In genomic region chr12:124240493-124240892, GRCh38 we compare ENCODE assay signal across 13 cellular contexts. TPM values are rescaled to one million over a fixed set of nuclear protein-coding genes. Genes with fewer than 3 reads are reported as not detected.
DNase-seq lines count a peak whose midpoint lies in the region; ATAC-seq and TF ChIP-seq lines count a peak whose summit lies in the region.
"Had no signal": no experiment of that assay in that cellular context is flagged by ENCODE, and none has a peak within 500 bp of the region (broad histone marks: within the 10 kb centered on the region; RNA-seq: fewer than 3 reads in every experiment).

No MANE protein-coding gene starts in this region.

- H3K27ac Mint-ChIP-seq in stimulated activated naive B cell treated with anti-CD40 and anti-IgM and Interleukin-4, amounts not matched to agents 10 μg/mL and 1 μg/mL and 100 μg/mL, for 72 hours: no peak overlapping the region
- H3K27ac Mint-ChIP-seq in nephron progenitor cell: no peak overlapping the region
- H3K27ac Mint-ChIP-seq: activated naive CD4-positive, alpha-beta T cell treated with anti-CD3 and anti-CD28 coated beads, Interleukin-2, amount 50 U/mL, for 24 hours; CD4-positive, alpha-beta T cell had no signal

- no peak overlapping the region for H3K4me3 Mint-ChIP-seq in stimulated activated naive B cell treated with anti-CD40 and anti-IgM and Interleukin-4, amounts not matched to agents 10 μg/mL and 1 μg/mL and 100 μg/mL, for 72 hours
- H3K4me3 Mint-ChIP-seq in nephron progenitor cell: no peak overlapping the region
- H3K4me3 Mint-ChIP-seq: activated naive CD4-positive, alpha-beta T cell treated with anti-CD3 and anti-CD28 coated beads, Interleukin-2, amount 50 U/mL, for 24 hours; CD4-positive, alpha-beta T cell had no signal

- H3K27me3 Mint-ChIP-seq in stimulated activated naive B cell treated with anti-CD40 and anti-IgM and Interleukin-4, amounts not matched to agents 10 μg/mL and 1 μg/mL and 100 μg/mL, for 72 hours: peaks cover 20 to 28% of the 10 kb centered on the region in 2 donors
- H3K27me3 Mint-ChIP-seq in nephron progenitor cell (ENCODE audit: low read depth, poor library complexity): peaks cover 10% of the 10 kb centered on the region

- H3K4me1 ChIP-seq in cardiac muscle cell (ENCODE audit: low read depth) (no peaks in the 10 kb centered on the region), heart left ventricle (peaks cover 0 to 3% (median 0%) of the 10 kb centered on the region in 12 donors)

- no peak overlapping the region for H3K4me3 ChIP-seq in cardiac muscle cell
- no peak overlapping the region for H3K4me3 ChIP-seq in heart left ventricle
- H3K4me3 ChIP-seq in NB4 (ENCODE audit: low read depth, low read length): no peak overlapping the region
- no peak overlapping the region for H3K4me3 ChIP-seq in brain microvascular endothelial cell (ENCODE audit: low read depth, low read length)
- H3K4me3 ChIP-seq in lower leg skin (ENCODE audit: low read depth, poor library complexity, severe bottlenecking): no peak overlapping the region
- H3K4me3 ChIP-seq: thoracic aorta had no signal

- H3K4me1 Mint-ChIP-seq in stimulated activated naive B cell treated with anti-CD40 and anti-IgM and Interleukin-4, amounts not matched to agents 10 μg/mL and 1 μg/mL and 100 μg/mL, for 72 hours: no peaks in the 10 kb centered on the region
- H3K4me1 Mint-ChIP-seq in nephron progenitor cell: peaks cover 6% of the 10 kb centered on the region
- H3K4me1 Mint-ChIP-seq: activated naive CD4-positive, alpha-beta T cell treated with anti-CD3 and anti-CD28 coated beads, Interleukin-2, amount 50 U/mL, for 24 hours had no signal

- peaks cover 0 to 8% of the 10 kb centered on the region in 2 donors for H3K9me3 Mint-ChIP-seq in stimulated activated naive B cell treated with anti-CD40 and anti-IgM and Interleukin-4, amounts not matched to agents 10 μg/mL and 1 μg/mL and 100 μg/mL, for 72 hours
- peaks cover 10% of the 10 kb centered on the region for H3K9me3 Mint-ChIP-seq in nephron progenitor cell
- H3K9me3 Mint-ChIP-seq: activated naive CD4-positive, alpha-beta T cell treated with anti-CD3 and anti-CD28 coated beads, Interleukin-2, amount 50 U/mL, for 24 hours had no signal

- DNase-seq in cardiac muscle cell (ENCODE audit: low read depth in 1 of 2, low spot score in 1 of 2): peak; percentile 9 to 34
- no peak for DNase-seq in heart left ventricle
- DNase-seq in NB4 (ENCODE audit: low read depth): peak; percentile 60
- DNase-seq in brain microvascular endothelial cell: peak; percentile 22
- DNase-seq in stimulated activated naive B cell treated with anti-CD40 and anti-IgM and Interleukin-4, amounts not matched to agents 10 μg/mL and 1 μg/mL and 100 μg/mL, for 72 hours: no peak
- no peak for DNase-seq in dedifferentiated amniotic fluid mesenchymal stem cell (ENCODE audit: extremely low spot score)
- DNase-seq in nephron progenitor cell: no peak
- no peak for DNase-seq in lower leg skin (ENCODE audit: low spot score in 2 of 2)
- DNase-seq: CD4-positive, alpha-beta T cell; MM.1S; stimulated activated CD4-positive, alpha-beta T cell treated with anti-CD3 and anti-CD28 coated beads, Interleukin-15, amount 100 ng/mL, for 24 hours had no signal

- no peak for ATAC-seq in heart left ventricle
- peak; percentile 75 to 78 for ATAC-seq in stimulated activated naive B cell treated with anti-CD40 and anti-IgM and Interleukin-4, amounts not matched to agents 10 μg/mL and 1 μg/mL and 100 μg/mL, for 72 hours (replicated peaks)

- in situ Hi-C loops in brain microvascular endothelial cell (cut with HindIII; ENCODE audit: low pct_ligation_motif_present, low sequenced_read_pairs): no loop called here

- TF ChIP-seq CTCF in cardiac muscle cell (IDR thresholded peaks at IDR 0.05; ENCODE audit: low read depth, low read length) (no peak), heart left ventricle (IDR thresholded peaks at IDR 0.05) (no peak), NB4 (IDR thresholded peaks at IDR 0.05; ENCODE audit: low read depth, low read length) (no peak), brain microvascular endothelial cell (IDR thresholded peaks at IDR 0.05; ENCODE audit: low read depth, low read length, missing control alignments) (no peak), nephron progenitor cell (IDR thresholded peaks at IDR 0.05) (no peak), lower leg skin (IDR thresholded peaks at IDR 0.05) (no peak)

- intact Hi-C loops in heart left ventricle (cut with DNase I): no loop called here
- intact Hi-C loops in lower leg skin (cut with DNase I; ENCODE audit: low total_unique reads): no loop called here

- H3K36me3 Mint-ChIP-seq in stimulated activated naive B cell treated with anti-CD40 and anti-IgM and Interleukin-4, amounts not matched to agents 10 μg/mL and 1 μg/mL and 100 μg/mL, for 72 hours: no peaks in the 10 kb centered on the region
- H3K36me3 Mint-ChIP-seq in nephron progenitor cell (ENCODE audit: low read depth): no peaks in the 10 kb centered on the region
- H3K36me3 Mint-ChIP-seq: activated naive CD4-positive, alpha-beta T cell treated with anti-CD3 and anti-CD28 coated beads, Interleukin-2, amount 50 U/mL, for 24 hours had no signal

- H3K27ac ChIP-seq in cardiac muscle cell (no peak overlapping the region), heart left ventricle (no peak overlapping the region), brain microvascular endothelial cell (no peak overlapping the region)
- H3K27ac ChIP-seq: thoracic aorta had no signal

- H3K27me3 ChIP-seq in cardiac muscle cell (no peaks in the 10 kb centered on the region), heart left ventricle (no peaks in the 10 kb centered on the region), brain microvascular endothelial cell (replicated peaks) (no peaks in the 10 kb centered on the region)

- TF ChIP-seq POLR2A in heart left ventricle (IDR thresholded peaks at IDR 0.05) (no peak), NB4 (IDR thresholded peaks at IDR 0.05; ENCODE audit: extremely low read depth, insufficient read length) (no peak), lower leg skin (IDR thresholded peaks at IDR 0.05) (no peak)

- H3K9me3 ChIP-seq in cardiac muscle cell (ENCODE audit: low read depth) (no peaks in the 10 kb centered on the region), heart left ventricle (peaks cover 0 to 8% (median 0%) of the 10 kb centered on the region in 12 donors)
- H3K9me3 ChIP-seq: thoracic aorta had no signal

- 91 to 100% (median 95%) methylated on average over 1 of the region's 1 CpG for WGBS in heart left ventricle, 4 donors
- 95 to 100% methylated on average over 1 of the region's 1 CpG for WGBS in lower leg skin, 2 donors

- no peaks in the 10 kb centered on the region for H3K36me3 ChIP-seq in cardiac muscle cell
- H3K36me3 ChIP-seq in heart left ventricle: no peaks in the 10 kb centered on the region
- no peaks in the 10 kb centered on the region for H3K36me3 ChIP-seq in brain microvascular endothelial cell (replicated peaks)
- H3K36me3 ChIP-seq: thoracic aorta had no signal

RNA-seq across cellular contexts. Expression of gene RFLNA, which starts 54.4 kb away (rescaled TPM):
- total RNA-seq in cardiac muscle cell (4.5 and 5.7 TPM in 2 replicates), heart left ventricle (under 1 TPM in 4 of 9 donors, not detected in 5; 0.17 to 0.63 (median 0.27) TPM), lower leg skin (1 to 10 TPM in 1 of 4 donors, under 1 TPM in 3; 0.72 to 1.6 (median 0.82) TPM)
- polyA plus RNA-seq in cardiac muscle cell (1.8 and 4.7 TPM in 2 replicates), heart left ventricle (under 1 TPM; 0.06 to 0.11 TPM)
- total RNA-seq: CD4-positive, alpha-beta T cell had no signal

Comparison
In these comparisons a context has a peak if more than half of its experiments do, and no peak if none do; other contexts are left out.
1. DNase-seq: peak in cardiac muscle cell (2 of 2), NB4 (single experiment) and brain microvascular endothelial cell (single experiment); none in heart left ventricle (0 of 5), stimulated activated naive B cell treated with anti-CD40 and anti-IgM and Interleukin-4, amounts not matched to agents 10 μg/mL and 1 μg/mL and 100 μg/mL, for 72 hours (single experiment), dedifferentiated amniotic fluid mesenchymal stem cell (single experiment), nephron progenitor cell (single experiment) and lower leg skin (0 of 2).
2. ATAC-seq: peak in stimulated activated naive B cell treated with anti-CD40 and anti-IgM and Interleukin-4, amounts not matched to agents 10 μg/mL and 1 μg/mL and 100 μg/mL, for 72 hours (2 of 2); none in heart left ventricle (0 of 4).